ENCODE assay signal across 8 cellular contexts in genomic region chr15:72227192-72227586, GRCh38. TPM values are rescaled to one million over a fixed set of nuclear protein-coding genes. Genes with fewer than 3 reads are reported as not detected.
DNase-seq lines count a peak whose midpoint lies in the region; ATAC-seq and TF ChIP-seq lines count a peak whose summit lies in the region.

No MANE protein-coding gene starts in this region.

- H3K27me3 ChIP-seq in foreskin keratinocyte: no peaks in the 10 kb centered on the region

- ATAC-seq in foreskin keratinocyte: peak; percentile 22
- no peak for ATAC-seq in GM21528 (IDR thresholded peaks at IDR 0.05; ENCODE audit: low FRiP score, unreplicated experiment)
- no peak for ATAC-seq in HG02763 (IDR thresholded peaks at IDR 0.05; ENCODE audit: unreplicated experiment)

- H3K27ac ChIP-seq in foreskin keratinocyte: peak overlapping the region; percentile 62

- peaks cover 32% of the 10 kb centered on the region for H3K4me1 ChIP-seq in foreskin keratinocyte

- TF ChIP-seq CTCF in foreskin keratinocyte (conservative IDR thresholded peaks at IDR 0.05): no peak

- DNase-seq in CD1c-positive myeloid dendritic cell (ENCODE audit: extremely low spot score): peak; percentile 38
- peak; percentile 90 for DNase-seq in M059J (ENCODE audit: low read depth)
- peak; percentile 80 to 81 for DNase-seq in activated T-cell treated with anti-CD3 and anti-CD28 coated beads, Interleukin-2, amount 50 U/mL, for 48 hours
- DNase-seq in foreskin keratinocyte: peak; percentile 93 to 96
- DNase-seq in stimulated activated CD4-positive, alpha-beta T cell treated with anti-CD3 and anti-CD28 coated beads, Interleukin-4, amount 100 ng/mL, for 24 hours: peak; percentile 61
- DNase-seq in nucleus accumbens (lab: John Stamatoyannopoulos, UW): no peak

RNA-seq across cellular contexts. Expression of gene PKM, which starts 3.8 kb away (rescaled TPM):
- 2,564 and 2,981 TPM in 2 replicates for total RNA-seq in M059J (2014; rRNA removed; shearing (Covaris generic))
- 2,420 and 2,686 TPM in 2 replicates for total RNA-seq in foreskin keratinocyte
- polyA plus RNA-seq in foreskin keratinocyte: 2,518 and 2,832 TPM in 2 replicates

RNA-seq across cellular contexts. Expression of gene GRAMD2A, which starts 29.6 kb away (rescaled TPM):
- total RNA-seq in M059J (2014; rRNA removed; shearing (Covaris generic)): 0.34 and 0.44 TPM in 2 replicates
- total RNA-seq in foreskin keratinocyte: 2.3 and 3.7 TPM in 2 replicates
- polyA plus RNA-seq in foreskin keratinocyte: 1.3 and 2.1 TPM in 2 replicates

RNA-seq across cellular contexts. Expression of gene PARP6, which starts 45.2 kb away (rescaled TPM):
- total RNA-seq in M059J (2014; rRNA removed; shearing (Covaris generic)): 34.6 and 38.7 TPM in 2 replicates
- 48.1 and 52.2 TPM in 2 replicates for total RNA-seq in foreskin keratinocyte
- 40.7 and 42.1 TPM in 2 replicates for polyA plus RNA-seq in foreskin keratinocyte

Comparison
In these comparisons a context has a peak if more than half of its experiments do, and no peak if none do; other contexts are left out.
1. DNase-seq: peak in CD1c-positive myeloid dendritic cell (single experiment), M059J (single experiment), activated T-cell treated with anti-CD3 and anti-CD28 coated beads, Interleukin-2, amount 50 U/mL, for 48 hours (2 of 2), foreskin keratinocyte (2 of 2) and stimulated activated CD4-positive, alpha-beta T cell treated with anti-CD3 and anti-CD28 coated beads, Interleukin-4, amount 100 ng/mL, for 24 hours (single experiment); none in nucleus accumbens (0 of 56).